Comparison of ENCODE assay signal across 11 cellular contexts in genomic region chr4:98482503-98482846, GRCh38.
DNase-seq lines count a peak whose midpoint lies in the region; ATAC-seq and TF ChIP-seq lines count a peak whose summit lies in the region.
"Had no signal": no experiment of that assay in that cellular context is flagged by ENCODE, and none has a peak within 500 bp of the region (broad histone marks: within the 10 kb centered on the region; RNA-seq: fewer than 3 reads in every experiment).

No MANE protein-coding gene starts in this region.

- H3K36me3 ChIP-seq in osteoblast (ENCODE audit: insufficient read depth, low read length) = peaks cover 17% of the 10 kb centered on the region

- H3K36me3 Mint-ChIP-seq in activated CD8-positive, alpha-beta memory T cell treated with anti-CD3 and anti-CD28 coated beads, Interleukin-2, amount 10 ng/mL, durations not matched to agents 7 days and 5 days = peaks cover 38% of the 10 kb centered on the region
- H3K36me3 Mint-ChIP-seq in HFFc6 (ENCODE audit: low read depth) = peaks cover 49% of the 10 kb centered on the region

- H2AFZ ChIP-seq in osteoblast (ENCODE audit: low read length) = no peak overlapping the region

- peak overlapping the region; percentile 54 for H3K4me2 ChIP-seq in osteoblast (ENCODE audit: insufficient read depth, low read length)

- CTCF ChIA-PET in activated CD8-positive, alpha-beta memory T cell treated with anti-CD3 and anti-CD28 coated beads, Interleukin-2, amount 10 ng/mL, durations not matched to agents 7 days and 5 days (lab: Charles Lee) = interaction anchor here (0.6 to 2.1 kb wide), 6 partner anchors 8 to 331 kb away, joined by 3 to 8 read pairs (median 4); no protein-coding TSS in a partner anchor

- H3K4me1 ChIP-seq in osteoblast (ENCODE audit: insufficient read depth, low read length) = peaks cover 21% of the 10 kb centered on the region

- H4K20me1 ChIP-seq in osteoblast (ENCODE audit: insufficient read depth, low read length) = no peaks in the 10 kb centered on the region

- TF ChIP-seq CTCF in HFFc6 (IDR thresholded peaks at IDR 0.05) = no peak
- TF ChIP-seq CTCF in osteoblast (IDR thresholded peaks at IDR 0.05; ENCODE audit: extremely low read depth, low read depth, low read length) = no peak

- ATAC-seq in activated CD8-positive, alpha-beta memory T cell treated with anti-CD3 and anti-CD28 coated beads, Interleukin-2, amount 10 ng/mL, durations not matched to agents 7 days and 5 days = no peak
- peak; percentile 10 for ATAC-seq in HG03521 (IDR thresholded peaks at IDR 0.05; ENCODE audit: unreplicated experiment)
- no peak for ATAC-seq in left colon
- ATAC-seq: sciatic nerve had no signal

- H3K27ac Mint-ChIP-seq in activated CD8-positive, alpha-beta memory T cell treated with anti-CD3 and anti-CD28 coated beads, Interleukin-2, amount 10 ng/mL, durations not matched to agents 7 days and 5 days = peak overlapping the region; percentile 83
- peak overlapping the region; percentile 91 for H3K27ac Mint-ChIP-seq in HFFc6

- H3K4me1 Mint-ChIP-seq in activated CD8-positive, alpha-beta memory T cell treated with anti-CD3 and anti-CD28 coated beads, Interleukin-2, amount 10 ng/mL, durations not matched to agents 7 days and 5 days = peaks cover 81% of the 10 kb centered on the region
- H3K4me1 Mint-ChIP-seq in HFFc6 (ENCODE audit: low read depth) = peaks cover 73% of the 10 kb centered on the region

- H3K27ac ChIP-seq in osteoblast (ENCODE audit: low read depth, low read length) = peak overlapping the region; percentile 73

- H3K27me3 ChIP-seq in osteoblast (ENCODE audit: insufficient read depth, low read length) = no peaks in the 10 kb centered on the region

- no peaks in the 10 kb centered on the region for H3K9me3 Mint-ChIP-seq in activated CD8-positive, alpha-beta memory T cell treated with anti-CD3 and anti-CD28 coated beads, Interleukin-2, amount 10 ng/mL, durations not matched to agents 7 days and 5 days (ENCODE audit: low read depth)
- no peaks in the 10 kb centered on the region for H3K9me3 Mint-ChIP-seq in HFFc6

- no peak for DNase-seq in activated CD8-positive, alpha-beta memory T cell treated with anti-CD3 and anti-CD28 coated beads, Interleukin-2, amount 10 ng/mL, durations not matched to agents 7 days and 5 days
- DNase-seq in activated CD8-positive, alpha-beta memory T cell treated with anti-CD3 and anti-CD28 coated beads, Interleukin-2, amount 50 U/mL, for 48 hours = no peak
- no peak for DNase-seq in HFFc6
- peak; percentile 66 for DNase-seq in osteoblast (ENCODE audit: insufficient read length, low spot score, missing footprints)
- no peak for DNase-seq in COLO668 (lab: John Stamatoyannopoulos, UW; ENCODE audit: unreplicated experiment)
- no peak for DNase-seq in left colon
- no peak for DNase-seq in UCSD-AML1 (lab: John Stamatoyannopoulos, UW; ENCODE audit: unreplicated experiment)
- DNase-seq: NCI-H1105 treated with DMSO at 0.1 percent for 48 hours had no signal

- H3K4me3 ChIP-seq in osteoblast (ENCODE audit: insufficient read depth, low read length) = peak overlapping the region; percentile 35
- H3K4me3 ChIP-seq: lung had no signal

- no peaks in the 10 kb centered on the region for H3K9me3 ChIP-seq in osteoblast (ENCODE audit: low read depth, low read length)

- no peaks in the 10 kb centered on the region for H3K27me3 Mint-ChIP-seq in activated CD8-positive, alpha-beta memory T cell treated with anti-CD3 and anti-CD28 coated beads, Interleukin-2, amount 10 ng/mL, durations not matched to agents 7 days and 5 days
- H3K27me3 Mint-ChIP-seq in HFFc6 (ENCODE audit: insufficient read depth) = peaks cover 3% of the 10 kb centered on the region; the same call in 1 of the 2 replicates

- peak overlapping the region; percentile 16 for H3K4me3 Mint-ChIP-seq in activated CD8-positive, alpha-beta memory T cell treated with anti-CD3 and anti-CD28 coated beads, Interleukin-2, amount 10 ng/mL, durations not matched to agents 7 days and 5 days
- peak overlapping the region; percentile 63; the same call in 1 of the 2 replicates for H3K4me3 Mint-ChIP-seq in HFFc6

- H3K79me2 ChIP-seq in osteoblast (ENCODE audit: insufficient read depth, low read length) = peaks cover 44% of the 10 kb centered on the region

- intact Hi-C loops in left colon (cut with DNase I, micrococcal nuclease) = no loop called here
